ENCODE assay signal across 8 cellular contexts in the genomic region with DNA sequence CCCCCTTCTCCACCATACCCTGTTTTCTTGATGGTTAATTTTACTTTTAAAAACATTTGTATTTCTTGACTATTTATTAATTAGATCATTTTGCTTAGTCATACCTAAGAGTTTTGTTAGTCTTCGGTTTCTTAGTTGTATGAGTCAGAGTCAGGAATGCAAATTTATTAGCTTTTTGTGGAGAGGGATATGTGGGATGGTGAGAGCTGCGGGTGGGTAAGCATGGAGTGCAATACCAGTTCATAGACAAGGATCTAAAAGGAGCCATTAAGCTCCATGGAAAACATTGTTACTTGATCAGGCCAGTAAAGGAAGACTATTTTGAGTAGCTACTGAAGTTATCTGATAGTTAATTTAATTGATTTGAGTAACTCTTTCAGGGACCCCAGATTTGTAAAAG.
DNase-seq lines count a peak whose midpoint lies in the region; ATAC-seq and TF ChIP-seq lines count a peak whose summit lies in the region.

No MANE protein-coding gene starts in this region.

- no peak overlapping the region for H3K4me2 ChIP-seq in MM.1S (ENCODE audit: low read depth, low read length)

- no peaks in the 10 kb centered on the region for H3F3A ChIP-seq in MM.1S (ENCODE audit: insufficient read depth, low read length)

- no peak overlapping the region for H3K4me3 Mint-ChIP-seq in activated CD8-positive, alpha-beta T cell treated with anti-CD3 and anti-CD28 coated beads, Interleukin-2, amount 10 ng/mL, durations not matched to agents 7 days and 5 days

- H3K4me1 Mint-ChIP-seq in activated CD8-positive, alpha-beta T cell treated with anti-CD3 and anti-CD28 coated beads, Interleukin-2, amount 10 ng/mL, durations not matched to agents 7 days and 5 days (ENCODE audit: low read depth) = peaks cover 19% of the 10 kb centered on the region

- H3K9ac ChIP-seq in HUES48 (ENCODE audit: low read depth, low read length) (no peak overlapping the region), MM.1S (ENCODE audit: low read length) (no peak overlapping the region)

- ATAC-seq in activated CD8-positive, alpha-beta T cell treated with anti-CD3 and anti-CD28 coated beads, Interleukin-2, amount 10 ng/mL, durations not matched to agents 7 days and 5 days = no peak

- H3K9me3 ChIP-seq in A673 (ENCODE audit: low read depth, low read length, poor library complexity, severe bottlenecking) = no peaks in the 10 kb centered on the region
- H3K9me3 ChIP-seq in HUES48 (ENCODE audit: control insufficient read depth, insufficient read depth, low read length) = no peaks in the 10 kb centered on the region
- no peaks in the 10 kb centered on the region for H3K9me3 ChIP-seq in mesodermal cell (ENCODE audit: control insufficient read depth, low read length)
- H3K9me3 ChIP-seq in MM.1S (replicated peaks; ENCODE audit: insufficient read depth, low read length) = no peaks in the 10 kb centered on the region

- H4K20me1 ChIP-seq in MM.1S (ENCODE audit: insufficient read depth, low read length) = no peaks in the 10 kb centered on the region

- H3K9me3 Mint-ChIP-seq in activated CD8-positive, alpha-beta T cell treated with anti-CD3 and anti-CD28 coated beads, Interleukin-2, amount 10 ng/mL, durations not matched to agents 7 days and 5 days (ENCODE audit: insufficient read depth) = no peaks in the 10 kb centered on the region

- H3K27me3 ChIP-seq in A673 (replicated peaks; ENCODE audit: insufficient read depth, low read depth, low read length, poor library complexity) (no peaks in the 10 kb centered on the region), HUES48 (ENCODE audit: control insufficient read depth, insufficient read depth, low read length) (no peaks in the 10 kb centered on the region), MM.1S (replicated peaks; ENCODE audit: insufficient read depth, low read length) (no peaks in the 10 kb centered on the region)

- H3K9me2 ChIP-seq in MM.1S (replicated peaks; ENCODE audit: insufficient read depth, low read length) = no peaks in the 10 kb centered on the region

- H3K4me1 ChIP-seq in A673 (ENCODE audit: insufficient read depth, low read length, poor library complexity, severe bottlenecking) (peaks cover 47% of the 10 kb centered on the region), HUES48 (ENCODE audit: control insufficient read depth, insufficient read depth, low read length) (peaks cover 44% of the 10 kb centered on the region), mesodermal cell (ENCODE audit: control insufficient read depth, insufficient read depth, low read length, poor library complexity, severe bottlenecking) (peaks cover 16% of the 10 kb centered on the region), MM.1S (ENCODE audit: low read length) (peaks cover 17% of the 10 kb centered on the region)

- 18 to 31% methylated on average over 2 of the region's 2 CpGs for WGBS in mesodermal cell (ENCODE audit: insufficient coverage in 2 of 2), 2 experiments

- peak; percentile 73 for DNase-seq in A673 (ENCODE audit: low spot score)
- peak; percentile 91 to 94 for DNase-seq in cardiac fibroblast (ENCODE audit: low read depth in 2 of 2)
- no peak for DNase-seq in MM.1S
- DNase-seq in NCI-H2029 treated with DMSO at 0.1 percent for 48 hours (lab: John Stamatoyannopoulos, UW) = no peak
- no peak for DNase-seq in activated CD8-positive, alpha-beta T cell treated with anti-CD3 and anti-CD28 coated beads, Interleukin-2, amount 10 ng/mL, durations not matched to agents 7 days and 5 days
- DNase-seq in NCI-H774 (lab: John Stamatoyannopoulos, UW) = no peak

- H3K79me2 ChIP-seq in MM.1S (ENCODE audit: low read length) = peaks cover 35% of the 10 kb centered on the region

- TF ChIP-seq CTCF in A673 (conservative IDR thresholded peaks at IDR 0.05; ENCODE audit: low read depth, low read length) (no peak), cardiac fibroblast (IDR thresholded peaks at IDR 0.05; ENCODE audit: low read depth, low read length) (no peak), MM.1S (IDR thresholded peaks at IDR 0.05; ENCODE audit: low read length) (no peak)

- no peak overlapping the region for H2AFZ ChIP-seq in MM.1S (ENCODE audit: low read length)

- POLR2A ChIA-PET in A673 (lab: Charles Lee; ENCODE audit: low non-redundant PET) = no interaction called here
- POLR2A ChIA-PET in activated CD8-positive, alpha-beta T cell treated with anti-CD3 and anti-CD28 coated beads, Interleukin-2, amount 10 ng/mL, durations not matched to agents 7 days and 5 days (lab: Charles Lee) = no interaction called here

- intact Hi-C loops in A673 (cut with micrococcal nuclease; ENCODE audit: unreplicated experiment) = loop anchor here (2.0 kb wide), 1 partner anchor 77 kb away; a partner anchor contains a TSS

- H3K27ac ChIP-seq in A673 (ENCODE audit: low read depth, low read length, poor library complexity, severe bottlenecking) (peak overlapping the region; percentile 32), HUES48 (ENCODE audit: low read depth, low read length) (peak overlapping the region; percentile 90), mesodermal cell (ENCODE audit: low read depth, low read length, severe bottlenecking) (peak overlapping the region; percentile 93), MM.1S (ENCODE audit: low read length) (no peak overlapping the region)

- H3K27me3 Mint-ChIP-seq in activated CD8-positive, alpha-beta T cell treated with anti-CD3 and anti-CD28 coated beads, Interleukin-2, amount 10 ng/mL, durations not matched to agents 7 days and 5 days (ENCODE audit: low read depth) = peaks cover 13% of the 10 kb centered on the region

- H3K36me3 Mint-ChIP-seq in activated CD8-positive, alpha-beta T cell treated with anti-CD3 and anti-CD28 coated beads, Interleukin-2, amount 10 ng/mL, durations not matched to agents 7 days and 5 days (ENCODE audit: low read depth) = no peaks in the 10 kb centered on the region

- CTCF ChIA-PET in A673 (lab: Charles Lee) = interaction anchor here (0.6 kb wide), 2 partner anchors 25 to 271 kb away, joined by 3 to 10 read pairs; no protein-coding TSS in a partner anchor
- CTCF ChIA-PET in activated CD8-positive, alpha-beta T cell treated with anti-CD3 and anti-CD28 coated beads, Interleukin-2, amount 10 ng/mL, durations not matched to agents 7 days and 5 days (lab: Charles Lee) = no interaction called here

- no TSS peak for BruUV-seq in A673 (replicated peaks; lab: Mats Ljungman, UMichigan)

- H3K27ac Mint-ChIP-seq in activated CD8-positive, alpha-beta T cell treated with anti-CD3 and anti-CD28 coated beads, Interleukin-2, amount 10 ng/mL, durations not matched to agents 7 days and 5 days = no peak overlapping the region

- H3K4me3 ChIP-seq in A673 (ENCODE audit: low read depth, low read length, poor library complexity, severe bottlenecking) (peak overlapping the region; percentile 33), HUES48 (ENCODE audit: low read depth, low read length) (peak overlapping the region; percentile 87; the same call in 1 of the 2 replicates), cardiac fibroblast (replicated peaks in 1 of 2; ENCODE audit: low read depth in 2 of 2, low read length in 2 of 2) (no peak overlapping the region), mesodermal cell (ENCODE audit: extremely low read depth, insufficient read depth, low read length, poor library complexity, severe bottlenecking) (no peak overlapping the region), MM.1S (ENCODE audit: low read length) (no peak overlapping the region)

- H3K36me3 ChIP-seq in A673 (ENCODE audit: insufficient read depth, low read length, poor library complexity, severe bottlenecking) = no peaks in the 10 kb centered on the region
- no peaks in the 10 kb centered on the region for H3K36me3 ChIP-seq in HUES48 (ENCODE audit: control insufficient read depth, insufficient read depth, low read length)
- H3K36me3 ChIP-seq in mesodermal cell (ENCODE audit: control insufficient read depth, insufficient read depth, low read length) = peaks cover 3% of the 10 kb centered on the region
- no peaks in the 10 kb centered on the region for H3K36me3 ChIP-seq in MM.1S (replicated peaks; ENCODE audit: insufficient read depth, low read length)

Comparison
In these comparisons a context has a peak if more than half of its experiments do, and no peak if none do; other contexts are left out.
1. DNase-seq: peak in A673 (single experiment) and cardiac fibroblast (2 of 2); none in MM.1S (single experiment), NCI-H2029 treated with DMSO at 0.1 percent for 48 hours (single experiment), activated CD8-positive, alpha-beta T cell treated with anti-CD3 and anti-CD28 coated beads, Interleukin-2, amount 10 ng/mL, durations not matched to agents 7 days and 5 days (single experiment) and NCI-H774 (single experiment).
2. H3K4me3 ChIP-seq: peak in A673 (single experiment) and HUES48 (single experiment); none in cardiac fibroblast (0 of 2), mesodermal cell (single experiment) and MM.1S (single experiment).